Comparison of ENCODE assay signal across 8 cellular contexts in genomic region chr3:19946832-19947548, GRCh38. TPM values are rescaled to one million over a fixed set of nuclear protein-coding genes. Genes with fewer than 3 reads are reported as not detected.
DNase-seq lines count a peak whose midpoint lies in the region; TF ChIP-seq lines count a peak whose summit lies in the region.

Gene RAB5A, plus strand, starts transcription at chr3:19947097. Its CDS starts 3,802 bp downstream, at chr3:19950899.

- no peaks in the 10 kb centered on the region for H3K9me3 ChIP-seq in neuronal stem cell (replicated peaks in 1 of 2; ENCODE audit: control insufficient read depth in 2 of 2, insufficient read depth in 1 of 2, low read depth in 1 of 2, low read length in 2 of 2)

- no CpG with 5 or more reads among the region's 73 CpGs for WGBS in neuronal stem cell (ENCODE audit: extremely low coverage in 2 of 2, insufficient read length in 2 of 2, insufficient replicate concordance in 1 of 2), 2 donors

- DNase-seq in GM03348 (ENCODE audit: low spot score) = peak; percentile 97
- DNase-seq in HFF-Myc (ENCODE audit: extremely low read depth, low read depth) = peak; percentile 90
- DNase-seq in NAMALWA (ENCODE audit: low spot score) = peak; percentile 98
- DNase-seq in SK-N-DZ (ENCODE audit: low spot score) = peak; percentile 99
- peak; percentile 98 for DNase-seq in activated naive CD4-positive, alpha-beta T cell treated with anti-CD3 and anti-CD28 coated beads for 36 hours
- DNase-seq in foreskin melanocyte = peak; percentile 98
- peak; percentile 92 for DNase-seq in neuronal stem cell (ENCODE audit: low spot score)

- peak within 1 kb of the TSS; percentile 97 for H2BK5ac ChIP-seq in neuronal stem cell (ENCODE audit: low read length)

- H2BK120ac ChIP-seq in neuronal stem cell (ENCODE audit: low read depth, low read length) = no peak within 1 kb of the TSS

- H3K9ac ChIP-seq in neuronal stem cell (ENCODE audit: low read depth, low read length, poor library complexity) = peak within 1 kb of the TSS; percentile 97

- H2BK15ac ChIP-seq in neuronal stem cell (ENCODE audit: low read length) = no peak within 1 kb of the TSS

- peak within 1 kb of the TSS; percentile 96 for H3K18ac ChIP-seq in neuronal stem cell (ENCODE audit: low read length)

- H3K36me3 ChIP-seq in neuronal stem cell (replicated peaks in 1 of 2; ENCODE audit: control insufficient read depth in 2 of 2, insufficient read depth in 2 of 2, low read length in 2 of 2) = peaks cover 6 to 28% of the 10 kb centered on the region in 2 donors

- no peak within 1 kb of the TSS for H2BK12ac ChIP-seq in neuronal stem cell (ENCODE audit: low read length)

- peaks cover 19% of the 10 kb centered on the region for H3K36me3 Mint-ChIP-seq in activated naive CD4-positive, alpha-beta T cell treated with anti-CD3 and anti-CD28 coated beads for 36 hours (ENCODE audit: low read depth)

- H2AFZ ChIP-seq in neuronal stem cell (ENCODE audit: low read length) = peak within 1 kb of the TSS; percentile 89

- CTCF ChIA-PET in activated naive CD4-positive, alpha-beta T cell treated with anti-CD3 and anti-CD28 coated beads for 36 hours (lab: Charles Lee) = interaction anchor here (0.5 to 0.6 kb wide), 2 partner anchors 20 to 77 kb away, joined by 3 read pairs; no protein-coding TSS in a partner anchor

- H3K9me3 Mint-ChIP-seq in activated naive CD4-positive, alpha-beta T cell treated with anti-CD3 and anti-CD28 coated beads for 36 hours = no peaks in the 10 kb centered on the region

- H3K27me3 Mint-ChIP-seq in activated naive CD4-positive, alpha-beta T cell treated with anti-CD3 and anti-CD28 coated beads for 36 hours (ENCODE audit: low read depth) = no peaks in the 10 kb centered on the region

- H4K8ac ChIP-seq in neuronal stem cell (ENCODE audit: low read depth, low read length) = no peak within 1 kb of the TSS

- peak within 1 kb of the TSS; percentile 94 for H2AK5ac ChIP-seq in neuronal stem cell (ENCODE audit: low read depth, low read length)

- H3K79me1 ChIP-seq in neuronal stem cell (ENCODE audit: low read depth, low read length) = peaks cover 2% of the 10 kb centered on the region

- H3K4me3 Mint-ChIP-seq in activated naive CD4-positive, alpha-beta T cell treated with anti-CD3 and anti-CD28 coated beads for 36 hours = peak within 1 kb of the TSS; percentile 100

- H3K4me3 ChIP-seq in HFF-Myc (replicated peaks; ENCODE audit: low read depth, low read length) (peak within 1 kb of the TSS; percentile 82), neuronal stem cell (ENCODE audit: low read length in 2 of 2) (peak within 1 kb of the TSS; percentile 88 to 97)

- TF ChIP-seq CTCF in HFF-Myc (IDR thresholded peaks at IDR 0.05; ENCODE audit: low read depth, low read length, missing control alignments) = no peak
- no peak for TF ChIP-seq CTCF in subcutaneous adipose tissue (IDR thresholded peaks at IDR 0.05; ENCODE audit: low read depth)

- H3K27ac Mint-ChIP-seq in activated naive CD4-positive, alpha-beta T cell treated with anti-CD3 and anti-CD28 coated beads for 36 hours = peak within 1 kb of the TSS; percentile 100

- H3K4me1 Mint-ChIP-seq in activated naive CD4-positive, alpha-beta T cell treated with anti-CD3 and anti-CD28 coated beads for 36 hours (ENCODE audit: low read depth) = peaks cover 43% of the 10 kb centered on the region

- H3K4me1 ChIP-seq in neuronal stem cell (ENCODE audit: control insufficient read depth in 2 of 2, insufficient read depth in 1 of 2, low read depth in 1 of 2, low read length in 2 of 2) = peaks cover 2 to 3% of the 10 kb centered on the region in 2 donors

- intact Hi-C loops in activated naive CD4-positive, alpha-beta T cell treated with anti-CD3 and anti-CD28 coated beads for 36 hours (cut with micrococcal nuclease) = loop anchor here (1.0 to 10.0 kb wide), 11 partner anchors 10 to 1502 kb away; partner anchors contain the start of gene SGO1

- peak within 1 kb of the TSS; percentile 89 for H3K14ac ChIP-seq in neuronal stem cell (ENCODE audit: low read length)

- H3K27me3 ChIP-seq in neuronal stem cell (ENCODE audit: control insufficient read depth in 3 of 3, insufficient read depth in 3 of 3, low read depth in 1 of 3, low read length in 3 of 3) = no peaks in the 10 kb centered on the region

- peak within 1 kb of the TSS; percentile 89 for H3K27ac ChIP-seq in neuronal stem cell (replicated peaks; ENCODE audit: low read length)

- peak within 1 kb of the TSS; percentile 67 for H4K91ac ChIP-seq in neuronal stem cell (ENCODE audit: low read depth, low read length, poor library complexity)

- peak within 1 kb of the TSS; percentile 87 for H3K4ac ChIP-seq in neuronal stem cell (ENCODE audit: low read length)

- peak within 1 kb of the TSS; percentile 87 for H3K23ac ChIP-seq in neuronal stem cell (ENCODE audit: low read depth, low read length, poor library complexity)

- peak within 1 kb of the TSS; percentile 75 for H3K4me2 ChIP-seq in neuronal stem cell (ENCODE audit: insufficient read depth, low read length, poor library complexity, severe bottlenecking)

RNA-seq across cellular contexts. Expression of gene RAB5A, which starts in this region (rescaled TPM):
- polyA plus RNA-seq in SK-N-DZ (2014; cell fraction: cytosol; rRNA removed) = 30.3 and 31.4 TPM in 2 replicates
- polyA plus RNA-seq in SK-N-DZ (2014; cell fraction: nucleus; rRNA removed) = 13.4 and 20.1 TPM in 2 replicates
- total RNA-seq in activated naive CD4-positive, alpha-beta T cell treated with anti-CD3 and anti-CD28 coated beads for 36 hours = 10 to 100 TPM; 46.4 to 47.5 TPM
- 42.9 TPM for polyA plus RNA-seq in neuronal stem cell (2013, experiment 1 of 2)
- polyA plus RNA-seq in neuronal stem cell (2013, experiment 2 of 2) = 41.2 TPM
- 10 to 100 TPM; 70.5 to 93.2 (median 85.3) TPM for total RNA-seq in subcutaneous adipose tissue

Comparison
In these comparisons a context has a peak if more than half of its experiments do, and no peak if none do; other contexts are left out.
1. Peak in every context shown above with its lines: DNase-seq, H3K4me3 ChIP-seq and H3K27ac ChIP-seq.